1 cellular context compared by ENCODE assay signal in genomic region chr20:16729565-16730460, GRCh38.
TF ChIP-seq lines count a peak whose summit lies in the region.

TSS of gene SNRPB2 (plus strand) at chr20:16730026. CDS start at chr20:16731703, 1,677 bp downstream.

TF ChIP-seq in HepG2, 621 proteins besides CTCF, POLR2A, EP300 and RAD21 (continued from another document and continues in another):
- TF ChIP-seq, protein P1, sequence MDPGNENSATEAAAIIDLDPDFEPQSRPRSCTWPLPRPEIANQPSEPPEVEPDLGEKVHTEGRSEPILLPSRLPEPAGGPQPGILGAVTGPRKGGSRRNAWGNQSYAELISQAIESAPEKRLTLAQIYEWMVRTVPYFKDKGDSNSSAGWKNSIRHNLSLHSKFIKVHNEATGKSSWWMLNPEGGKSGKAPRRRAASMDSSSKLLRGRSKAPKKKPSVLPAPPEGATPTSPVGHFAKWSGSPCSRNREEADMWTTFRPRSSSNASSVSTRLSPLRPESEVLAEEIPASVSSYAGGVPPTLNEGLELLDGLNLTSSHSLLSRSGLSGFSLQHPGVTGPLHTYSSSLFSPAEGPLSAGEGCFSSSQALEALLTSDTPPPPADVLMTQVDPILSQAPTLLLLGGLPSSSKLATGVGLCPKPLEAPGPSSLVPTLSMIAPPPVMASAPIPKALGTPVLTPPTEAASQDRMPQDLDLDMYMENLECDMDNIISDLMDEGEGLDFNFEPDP (CRISPR knock-in tag; conservative IDR thresholded peaks at IDR 0.05), result no peak
- TF ChIP-seq ZNF230 (CRISPR knock-in tag; IDR thresholded peaks at IDR 0.05) (peak; percentile 98), ARID4A (CRISPR knock-in tag; IDR thresholded peaks at IDR 0.05; ENCODE audit: borderline replicate concordance) (peak; percentile 98), RBM22 (optimal IDR thresholded peaks at IDR 0.05; ENCODE audit: low read length) (peak; percentile 71), ZMYM2 (CRISPR knock-in tag; IDR thresholded peaks at IDR 0.05) (no peak), STAT5B (CRISPR knock-in tag; IDR thresholded peaks at IDR 0.05) (peak; percentile 87; the same call in 1 of the 2 replicates), DNMT1 (CRISPR knock-in tag; IDR thresholded peaks at IDR 0.05) (peak; percentile 93), ATF7-NPFF (CRISPR knock-in tag; IDR thresholded peaks at IDR 0.05; ENCODE audit: low read depth) (peak; percentile 96), NR0B2 (CRISPR knock-in tag; IDR thresholded peaks at IDR 0.05) (peak; percentile 93), ZNF235 (CRISPR knock-in tag; IDR thresholded peaks at IDR 0.05; ENCODE audit: borderline replicate concordance) (peak; percentile 83; the same call in 1 of the 2 replicates), USF2 (IDR thresholded peaks at IDR 0.05; ENCODE audit: low read depth, low read length) (peak; percentile 1; the same call in 1 of the 2 replicates), USF2 (CRISPR knock-in tag; IDR thresholded peaks at IDR 0.05; ENCODE audit: borderline replicate concordance) (0 out of 2 replicates have a peak, but pooled peaks have one; percentile 23), SOX5 (CRISPR knock-in tag; IDR thresholded peaks at IDR 0.05; ENCODE audit: borderline replicate concordance) (peak; percentile 84), ZUFSP (CRISPR knock-in tag; IDR thresholded peaks at IDR 0.05; ENCODE audit: borderline replicate concordance) (0 out of 2 replicates have a peak, but pooled peaks have one; percentile 40), ZNF777 (CRISPR knock-in tag; IDR thresholded peaks at IDR 0.05) (0 out of 2 replicates have a peak, but pooled peaks have one; percentile 49), ZNF776 (CRISPR knock-in tag; IDR thresholded peaks at IDR 0.05) (peak; percentile 83), MNT (IDR thresholded peaks at IDR 0.05) (peak; percentile 38; the same call in 1 of the 2 replicates), ZNF7 (CRISPR knock-in tag; IDR thresholded peaks at IDR 0.05) (peak; percentile 46), BORCS8-MEF2B (CRISPR knock-in tag; IDR thresholded peaks at IDR 0.05) (peak; percentile 98), BCL6 (CRISPR knock-in tag; IDR thresholded peaks at IDR 0.05) (peak; percentile 80), NBN (conservative IDR thresholded peaks at IDR 0.05) (no peak), CHCHD3 (CRISPR knock-in tag; IDR thresholded peaks at IDR 0.05) (peak; percentile 98), SMAD1 (CRISPR knock-in tag; IDR thresholded peaks at IDR 0.05; ENCODE audit: borderline replicate concordance, low read depth) (peak; percentile 98), ZNF275 (CRISPR knock-in tag; IDR thresholded peaks at IDR 0.05; ENCODE audit: borderline replicate concordance) (peak; percentile 80; the same call in 1 of the 2 replicates), ZNF530 (CRISPR knock-in tag; IDR thresholded peaks at IDR 0.05; ENCODE audit: low read depth) (peak; percentile 81; the same call in 1 of the 2 replicates), ZNF207 (IDR thresholded peaks at IDR 0.05; ENCODE audit: borderline replicate concordance) (peak; percentile 46; the same call in 1 of the 2 replicates), ETS1 (CRISPR knock-in tag; IDR thresholded peaks at IDR 0.05) (no peak), PAF1 (CRISPR knock-in tag; IDR thresholded peaks at IDR 0.05) (no peak), PITX1 (CRISPR knock-in tag; IDR thresholded peaks at IDR 0.05) (peak; percentile 87)
- TF ChIP-seq, protein P2, sequence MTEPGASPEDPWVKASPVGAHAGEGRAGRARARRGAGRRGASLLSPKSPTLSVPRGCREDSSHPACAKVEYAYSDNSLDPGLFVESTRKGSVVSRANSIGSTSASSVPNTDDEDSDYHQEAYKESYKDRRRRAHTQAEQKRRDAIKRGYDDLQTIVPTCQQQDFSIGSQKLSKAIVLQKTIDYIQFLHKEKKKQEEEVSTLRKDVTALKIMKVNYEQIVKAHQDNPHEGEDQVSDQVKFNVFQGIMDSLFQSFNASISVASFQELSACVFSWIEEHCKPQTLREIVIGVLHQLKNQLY (CRISPR knock-in tag; IDR thresholded peaks at IDR 0.05), result peak; percentile 64; the same call in 1 of the 2 replicates
- TF ChIP-seq, protein P3, sequence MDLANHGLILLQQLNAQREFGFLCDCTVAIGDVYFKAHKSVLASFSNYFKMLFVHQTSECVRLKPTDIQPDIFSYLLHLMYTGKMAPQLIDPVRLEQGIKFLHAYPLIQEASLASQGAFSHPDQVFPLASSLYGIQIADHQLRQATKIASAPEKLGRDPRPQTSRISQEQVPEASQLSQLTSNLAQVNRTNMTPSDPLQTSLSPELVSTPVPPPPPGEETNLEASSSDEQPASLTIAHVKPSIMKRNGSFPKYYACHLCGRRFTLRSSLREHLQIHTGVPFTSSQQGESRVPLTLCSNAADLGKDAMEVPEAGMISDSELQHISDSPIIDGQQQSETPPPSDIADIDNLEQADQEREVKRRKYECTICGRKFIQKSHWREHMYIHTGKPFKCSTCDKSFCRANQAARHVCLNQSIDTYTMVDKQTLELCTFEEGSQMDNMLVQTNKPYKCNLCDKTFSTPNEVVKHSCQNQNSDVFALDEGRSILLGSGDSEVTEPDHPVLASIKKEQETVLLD (CRISPR knock-in tag; IDR thresholded peaks at IDR 0.05; ENCODE audit: low read depth), result peak; percentile 76; the same call in 1 of the 2 replicates
- TF ChIP-seq, protein P4, sequence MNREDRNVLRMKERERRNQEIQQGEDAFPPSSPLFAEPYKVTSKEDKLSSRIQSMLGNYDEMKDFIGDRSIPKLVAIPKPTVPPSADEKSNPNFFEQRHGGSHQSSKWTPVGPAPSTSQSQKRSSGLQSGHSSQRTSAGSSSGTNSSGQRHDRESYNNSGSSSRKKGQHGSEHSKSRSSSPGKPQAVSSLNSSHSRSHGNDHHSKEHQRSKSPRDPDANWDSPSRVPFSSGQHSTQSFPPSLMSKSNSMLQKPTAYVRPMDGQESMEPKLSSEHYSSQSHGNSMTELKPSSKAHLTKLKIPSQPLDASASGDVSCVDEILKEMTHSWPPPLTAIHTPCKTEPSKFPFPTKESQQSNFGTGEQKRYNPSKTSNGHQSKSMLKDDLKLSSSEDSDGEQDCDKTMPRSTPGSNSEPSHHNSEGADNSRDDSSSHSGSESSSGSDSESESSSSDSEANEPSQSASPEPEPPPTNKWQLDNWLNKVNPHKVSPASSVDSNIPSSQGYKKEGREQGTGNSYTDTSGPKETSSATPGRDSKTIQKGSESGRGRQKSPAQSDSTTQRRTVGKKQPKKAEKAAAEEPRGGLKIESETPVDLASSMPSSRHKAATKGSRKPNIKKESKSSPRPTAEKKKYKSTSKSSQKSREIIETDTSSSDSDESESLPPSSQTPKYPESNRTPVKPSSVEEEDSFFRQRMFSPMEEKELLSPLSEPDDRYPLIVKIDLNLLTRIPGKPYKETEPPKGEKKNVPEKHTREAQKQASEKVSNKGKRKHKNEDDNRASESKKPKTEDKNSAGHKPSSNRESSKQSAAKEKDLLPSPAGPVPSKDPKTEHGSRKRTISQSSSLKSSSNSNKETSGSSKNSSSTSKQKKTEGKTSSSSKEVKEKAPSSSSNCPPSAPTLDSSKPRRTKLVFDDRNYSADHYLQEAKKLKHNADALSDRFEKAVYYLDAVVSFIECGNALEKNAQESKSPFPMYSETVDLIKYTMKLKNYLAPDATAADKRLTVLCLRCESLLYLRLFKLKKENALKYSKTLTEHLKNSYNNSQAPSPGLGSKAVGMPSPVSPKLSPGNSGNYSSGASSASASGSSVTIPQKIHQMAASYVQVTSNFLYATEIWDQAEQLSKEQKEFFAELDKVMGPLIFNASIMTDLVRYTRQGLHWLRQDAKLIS (CRISPR knock-in tag; IDR thresholded peaks at IDR 0.05), result peak; percentile 86
- TF ChIP-seq, protein P5, sequence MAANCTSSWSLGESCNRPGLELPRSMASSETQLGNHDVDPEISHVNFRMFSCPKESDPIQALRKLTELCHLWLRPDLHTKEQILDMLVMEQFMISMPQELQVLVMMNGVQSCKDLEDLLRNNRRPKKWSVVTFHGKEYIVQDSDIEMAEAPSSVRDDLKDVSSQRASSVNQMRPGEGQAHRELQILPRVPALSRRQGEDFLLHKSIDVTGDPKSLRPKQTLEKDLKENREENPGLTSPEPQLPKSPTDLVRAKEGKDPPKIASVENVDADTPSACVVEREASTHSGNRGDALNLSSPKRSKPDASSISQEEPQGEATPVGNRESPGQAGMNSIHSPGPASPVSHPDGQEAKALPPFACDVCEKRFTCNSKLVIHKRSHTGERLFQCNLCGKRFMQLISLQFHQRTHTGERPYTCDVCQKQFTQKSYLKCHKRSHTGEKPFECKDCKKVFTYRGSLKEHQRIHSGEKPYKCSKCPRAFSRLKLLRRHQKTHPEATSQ (CRISPR knock-in tag; IDR thresholded peaks at IDR 0.05; ENCODE audit: borderline replicate concordance), result peak; percentile 86; the same call in 1 of the 2 replicates
